In the genomic region with DNA sequence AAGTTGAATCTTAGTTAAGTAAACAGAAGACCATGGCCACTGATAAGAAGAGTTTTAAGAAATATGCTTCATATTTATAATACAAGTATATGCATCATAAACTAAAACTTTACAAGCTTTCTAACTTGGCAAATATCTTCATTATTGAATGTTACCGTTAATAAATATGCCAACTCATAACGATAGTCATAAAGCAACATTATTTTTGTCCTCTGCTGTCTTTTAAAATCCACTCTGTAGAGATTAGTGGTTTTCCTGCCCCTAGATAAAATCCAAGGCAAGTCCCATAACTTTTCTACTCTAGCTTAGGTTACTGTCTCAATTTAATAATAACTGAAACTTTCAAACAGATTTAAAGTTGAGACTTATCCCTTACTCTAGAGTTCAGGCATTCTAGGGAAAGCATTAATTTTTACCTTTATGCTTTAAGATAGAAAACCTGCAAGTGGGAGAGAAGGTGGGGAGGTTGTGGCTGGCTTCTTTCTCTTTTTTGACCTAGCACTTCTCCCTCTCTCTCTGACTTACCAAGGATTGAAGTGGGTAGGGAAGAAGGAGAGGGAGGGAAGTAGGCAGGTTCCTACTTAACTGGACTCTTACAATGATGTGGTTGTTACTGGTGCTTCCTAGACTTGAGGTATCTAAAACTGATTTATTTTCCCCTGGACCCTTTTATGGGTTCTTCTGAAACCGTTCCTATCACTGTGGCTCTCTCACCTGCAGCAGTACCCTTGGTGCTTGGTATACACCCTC, we compare ENCODE assay signal across 9 cellular contexts. TPM values are rescaled to one million over a fixed set of nuclear protein-coding genes. Genes with fewer than 3 reads are reported as not detected.
A peak's percentile ranks its signal among the peaks of the same experiment; 100 is the strongest.
DNase-seq lines count a peak whose midpoint lies in the region; ATAC-seq and TF ChIP-seq lines count a peak whose summit lies in the region.
"Had no signal": no experiment of that assay in that cellular context is flagged by ENCODE, and none has a peak within 500 bp of the region (broad histone marks: within the 10 kb centered on the region; RNA-seq: fewer than 3 reads in every experiment).

No MANE protein-coding gene starts in this region.

- TF ChIP-seq CTCF in liver (IDR thresholded peaks at IDR 0.05; ENCODE audit: low read depth, low read length, missing input control) (no peak), right lobe of liver (IDR thresholded peaks at IDR 0.05) (no peak), vagina (IDR thresholded peaks at IDR 0.05) (no peak)

- H3K36me3 ChIP-seq in liver (ENCODE audit: control insufficient read depth in 4 of 4, insufficient read depth in 3 of 4, low read depth in 1 of 4, low read length in 3 of 4) (peaks cover 0 to 5% (median 0%) of the 10 kb centered on the region in 4 donors), right lobe of liver (no peaks in the 10 kb centered on the region), mesodermal cell (ENCODE audit: control insufficient read depth, insufficient read depth, low read length) (peaks cover 14% of the 10 kb centered on the region), vagina (no peaks in the 10 kb centered on the region)

- H3K36me3 Mint-ChIP-seq in activated naive CD8-positive, alpha-beta T cell: peaks cover 25% of the 10 kb centered on the region

- H3K9ac ChIP-seq in liver (ENCODE audit: low read depth in 1 of 2, low read length in 2 of 2): no peak overlapping the region

- H3K9me3 ChIP-seq in liver (ENCODE audit: control insufficient read depth in 4 of 4, low read length in 3 of 4) (no peaks in the 10 kb centered on the region), right lobe of liver (no peaks in the 10 kb centered on the region), mesodermal cell (ENCODE audit: control insufficient read depth, low read length) (no peaks in the 10 kb centered on the region), vagina (no peaks in the 10 kb centered on the region)

- no peak for DNase-seq in right lobe of liver
- no peak for DNase-seq in vagina (ENCODE audit: extremely low spot score in 2 of 2)
- DNase-seq in HEK293T (ENCODE audit: extremely low spot score): no peak
- DNase-seq: NCI-H1694 had no signal

- no peak overlapping the region for H3K4me3 ChIP-seq in liver (ENCODE audit: low read depth in 1 of 3, low read length in 3 of 3)
- no peak overlapping the region for H3K4me3 ChIP-seq in right lobe of liver
- no peak overlapping the region for H3K4me3 ChIP-seq in mesodermal cell (ENCODE audit: extremely low read depth, insufficient read depth, low read length, poor library complexity, severe bottlenecking)
- H3K4me3 ChIP-seq in vagina: no peak overlapping the region

- no peak for ATAC-seq in right lobe of liver
- no peak for ATAC-seq in HG03457 (IDR thresholded peaks at IDR 0.05; ENCODE audit: unreplicated experiment)
- no peak for ATAC-seq in HG03108 (IDR thresholded peaks at IDR 0.05; ENCODE audit: unreplicated experiment)

- CTCF ChIA-PET in HEK293T (lab: Yijun Ruan, JAX): no interaction called here

- intact Hi-C loops in right lobe of liver (cut with DNase I): no loop called here
- intact Hi-C loops in vagina (cut with DNase I): no loop called here

- H3K4me1 Mint-ChIP-seq in activated naive CD8-positive, alpha-beta T cell (ENCODE audit: low read depth): peaks cover 90% of the 10 kb centered on the region

- H3K4me1 ChIP-seq in liver (ENCODE audit: control insufficient read depth in 4 of 4, insufficient read depth in 4 of 4, low read length in 3 of 4) (peaks cover 0 to 1% (median 0%) of the 10 kb centered on the region in 4 donors), right lobe of liver (no peaks in the 10 kb centered on the region), mesodermal cell (ENCODE audit: control insufficient read depth, insufficient read depth, low read length, poor library complexity, severe bottlenecking) (peaks cover 62% of the 10 kb centered on the region), vagina (peaks cover 73% of the 10 kb centered on the region)

- H3K27ac ChIP-seq in liver (ENCODE audit: low read depth in 1 of 2, low read length in 2 of 2) (peak overlapping the region; percentile 8 to 42), right lobe of liver (peak overlapping the region in 1 of 3 donors; percentile 44), mesodermal cell (ENCODE audit: low read depth, low read length, severe bottlenecking) (peak overlapping the region; percentile 55), vagina (peak overlapping the region; percentile 67)

- H3K27me3 ChIP-seq in liver (ENCODE audit: control insufficient read depth in 4 of 4, insufficient read depth in 4 of 4, low read length in 3 of 4) (no peaks in the 10 kb centered on the region), right lobe of liver (no peaks in the 10 kb centered on the region), vagina (no peaks in the 10 kb centered on the region)

- WGBS in liver: 73% methylated on average over 3 of the region's 3 CpGs
- WGBS in right lobe of liver (ENCODE audit: insufficient coverage, low coverage, low lambda C conversion rate, missing lambda C conversion rate): 43% methylated on average over 3 of the region's 3 CpGs
- 82 to 86% methylated on average over 1 to 3 of the region's 3 CpGs for WGBS in mesodermal cell (ENCODE audit: insufficient coverage in 2 of 2), 2 experiments

- TF ChIP-seq RAD21 in liver (IDR thresholded peaks at IDR 0.05): no peak

- peak overlapping the region; percentile 76 for H3K4me3 Mint-ChIP-seq in activated naive CD8-positive, alpha-beta T cell

- H3K27ac Mint-ChIP-seq in activated naive CD8-positive, alpha-beta T cell: peak overlapping the region; percentile 98

- POLR2A ChIA-PET in HEK293T (lab: Yijun Ruan, JAX): interaction anchor here (1.0 kb wide), 1 partner anchor 28 kb away, joined by 4 read pairs; no protein-coding TSS in a partner anchor

- H3K9me3 Mint-ChIP-seq in activated naive CD8-positive, alpha-beta T cell (ENCODE audit: low read depth): no peaks in the 10 kb centered on the region

- H3K27me3 Mint-ChIP-seq in activated naive CD8-positive, alpha-beta T cell: no peaks in the 10 kb centered on the region

- TF ChIP-seq POLR2A in right lobe of liver (IDR thresholded peaks at IDR 0.05) (no peak), vagina (IDR thresholded peaks at IDR 0.05) (no peak)

TF ChIP-seq in liver, 16 proteins besides CTCF, POLR2A, EP300 and RAD21 (continues in another document):
- no peak for TF ChIP-seq EGR1 (IDR thresholded peaks at IDR 0.05; ENCODE audit: low read depth in 2 of 2)
- TF ChIP-seq, protein P1, sequence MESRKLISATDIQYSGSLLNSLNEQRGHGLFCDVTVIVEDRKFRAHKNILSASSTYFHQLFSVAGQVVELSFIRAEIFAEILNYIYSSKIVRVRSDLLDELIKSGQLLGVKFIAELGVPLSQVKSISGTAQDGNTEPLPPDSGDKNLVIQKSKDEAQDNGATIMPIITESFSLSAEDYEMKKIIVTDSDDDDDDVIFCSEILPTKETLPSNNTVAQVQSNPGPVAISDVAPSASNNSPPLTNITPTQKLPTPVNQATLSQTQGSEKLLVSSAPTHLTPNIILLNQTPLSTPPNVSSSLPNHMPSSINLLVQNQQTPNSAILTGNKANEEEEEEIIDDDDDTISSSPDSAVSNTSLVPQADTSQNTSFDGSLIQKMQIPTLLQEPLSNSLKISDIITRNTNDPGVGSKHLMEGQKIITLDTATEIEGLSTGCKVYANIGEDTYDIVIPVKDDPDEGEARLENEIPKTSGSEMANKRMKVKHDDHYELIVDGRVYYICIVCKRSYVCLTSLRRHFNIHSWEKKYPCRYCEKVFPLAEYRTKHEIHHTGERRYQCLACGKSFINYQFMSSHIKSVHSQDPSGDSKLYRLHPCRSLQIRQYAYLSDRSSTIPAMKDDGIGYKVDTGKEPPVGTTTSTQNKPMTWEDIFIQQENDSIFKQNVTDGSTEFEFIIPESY (IDR thresholded peaks at IDR 0.05): no peak
- TF ChIP-seq JUND (IDR thresholded peaks at IDR 0.05): no peak
- TF ChIP-seq FOXA2 (IDR thresholded peaks at IDR 0.05): no peak
- no peak for TF ChIP-seq HNF4G (IDR thresholded peaks at IDR 0.05)
- no peak for TF ChIP-seq GABPA (IDR thresholded peaks at IDR 0.05 in 1 of 2, conservative IDR thresholded peaks at IDR 0.05 in 1 of 2)
- TF ChIP-seq SP1 (IDR thresholded peaks at IDR 0.05): no peak
- TF ChIP-seq, protein P2, sequence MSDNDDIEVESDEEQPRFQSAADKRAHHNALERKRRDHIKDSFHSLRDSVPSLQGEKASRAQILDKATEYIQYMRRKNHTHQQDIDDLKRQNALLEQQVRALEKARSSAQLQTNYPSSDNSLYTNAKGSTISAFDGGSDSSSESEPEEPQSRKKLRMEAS (IDR thresholded peaks at IDR 0.05): no peak
- TF ChIP-seq TAF1 (conservative IDR thresholded peaks at IDR 0.05): no peak

TF ChIP-seq in HEK293T, 16 proteins besides CTCF, POLR2A, EP300 and RAD21:
- no peak for TF ChIP-seq BHLHE40 (IDR thresholded peaks at IDR 0.05; ENCODE audit: borderline replicate concordance)
- no peak for TF ChIP-seq HDGF (IDR thresholded peaks at IDR 0.05; ENCODE audit: borderline replicate concordance)
- TF ChIP-seq FOXM1 (IDR thresholded peaks at IDR 0.05; ENCODE audit: borderline replicate concordance): no peak
- no peak for TF ChIP-seq SUZ12 (IDR thresholded peaks at IDR 0.05)
- no peak for TF ChIP-seq FOXK2 (IDR thresholded peaks at IDR 0.05)
- no peak for TF ChIP-seq SP1 (IDR thresholded peaks at IDR 0.05)
- TF ChIP-seq LEF1 (IDR thresholded peaks at IDR 0.05; ENCODE audit: borderline replicate concordance): no peak
- TF ChIP-seq TARDBP (IDR thresholded peaks at IDR 0.05): no peak
- TF ChIP-seq L3MBTL2 (conservative IDR thresholded peaks at IDR 0.05): no peak
- TF ChIP-seq NFRKB (IDR thresholded peaks at IDR 0.05): no peak
- no peak for TF ChIP-seq CTBP1 (IDR thresholded peaks at IDR 0.05; ENCODE audit: borderline replicate concordance)
- TF ChIP-seq, protein P3, sequence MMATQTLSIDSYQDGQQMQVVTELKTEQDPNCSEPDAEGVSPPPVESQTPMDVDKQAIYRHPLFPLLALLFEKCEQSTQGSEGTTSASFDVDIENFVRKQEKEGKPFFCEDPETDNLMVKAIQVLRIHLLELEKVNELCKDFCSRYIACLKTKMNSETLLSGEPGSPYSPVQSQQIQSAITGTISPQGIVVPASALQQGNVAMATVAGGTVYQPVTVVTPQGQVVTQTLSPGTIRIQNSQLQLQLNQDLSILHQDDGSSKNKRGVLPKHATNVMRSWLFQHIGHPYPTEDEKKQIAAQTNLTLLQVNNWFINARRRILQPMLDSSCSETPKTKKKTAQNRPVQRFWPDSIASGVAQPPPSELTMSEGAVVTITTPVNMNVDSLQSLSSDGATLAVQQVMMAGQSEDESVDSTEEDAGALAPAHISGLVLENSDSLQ (IDR thresholded peaks at IDR 0.05): no peak
- no peak for TF ChIP-seq ZNF384 (IDR thresholded peaks at IDR 0.05)
- TF ChIP-seq ELF4 (IDR thresholded peaks at IDR 0.05): no peak
- TF ChIP-seq FOXA1 (IDR thresholded peaks at IDR 0.05): no peak
- no peak for TF ChIP-seq ARNT (IDR thresholded peaks at IDR 0.05)

RNA-seq across cellular contexts. Expression of a gene that starts 29.6 kb away (rescaled TPM):
- total RNA-seq in liver (10 to 100 TPM; 13.0 to 34.6 TPM), right lobe of liver (10 to 100 TPM in 5 of 6 experiments, 1 to 10 TPM in 1; 7.2 to 20.9 (median 10.6) TPM), vagina (67.8 TPM)
- 10 to 100 TPM in 1 of 2 donors, 1 to 10 TPM in 1; 2.9 to 10.5 TPM for polyA plus RNA-seq in liver
- 73.5 TPM for polyA plus RNA-seq in mesodermal cell (2013, experiment 1 of 2)
- polyA plus RNA-seq in mesodermal cell (2013, experiment 2 of 2): 68.3 TPM
